Comparison of ENCODE assay signal across 8 cellular contexts in genomic region chr9:133855802-133856592, GRCh38.
DNase-seq lines count a peak whose midpoint lies in the region; ATAC-seq and TF ChIP-seq lines count a peak whose summit lies in the region.

No MANE protein-coding gene starts in this region.

- peak overlapping the region; percentile 4; the same call in 1 of the 2 replicates for H3K18ac ChIP-seq in IMR-90 (ENCODE audit: low read depth, low read length)

- peak overlapping the region in 1 of 2 experiments; percentile 16; a peak in 3 of 4 replicates for H4K8ac ChIP-seq in IMR-90 (ENCODE audit: low read depth in 2 of 2, low read length in 2 of 2)

- DNase-seq in IMR-90 (peak; percentile 87), kidney tubule cell (ENCODE audit: low spot score) (peak; percentile 97), spleen (no peak), DMS79 treated with DMSO at 0.1 percent for 48 hours (lab: John Stamatoyannopoulos, UW) (no peak), posterior cingulate gyrus (no peak), osteocyte (ENCODE audit: extremely low spot score, unreplicated experiment) (no peak), NCI-H146 (lab: John Stamatoyannopoulos, UW) (no peak)

- H3K27ac Mint-ChIP-seq in brain (peak overlapping the region in 4 of 5 experiments; percentile 13 to 86 (median 48)), osteocyte (ENCODE audit: unreplicated experiment) (no peak overlapping the region)

- H2AK9ac ChIP-seq in IMR-90 (replicated peaks; ENCODE audit: low read depth, low read length, poor library complexity), result peak overlapping the region; percentile 12

- H4K5ac ChIP-seq in IMR-90 (ENCODE audit: low read depth, low read length), result peak overlapping the region; percentile 0; the same call in 1 of the 2 replicates

- H3K9me3 Mint-ChIP-seq in brain (peaks cover 0 to 9% (median 0%) of the 10 kb centered on the region in 5 experiments), osteocyte (ENCODE audit: unreplicated experiment) (no peaks in the 10 kb centered on the region)

- peaks cover 13 to 56% of the 10 kb centered on the region in 2 experiments for H3K79me1 ChIP-seq in IMR-90 (ENCODE audit: low read depth in 1 of 2, low read length in 2 of 2)

- H3K9me3 ChIP-seq in IMR-90 (ENCODE audit: control insufficient read depth, insufficient read depth, low read length), result no peaks in the 10 kb centered on the region
- H3K9me3 ChIP-seq in spleen, result no peaks in the 10 kb centered on the region

- H2BK20ac ChIP-seq in IMR-90 (ENCODE audit: low read depth, low read length), result peak overlapping the region; percentile 27; the same call in 1 of the 2 replicates

- H4K91ac ChIP-seq in IMR-90 (ENCODE audit: insufficient read depth, low read depth, low read length), result peak overlapping the region; percentile 68

- H3K27ac ChIP-seq in IMR-90 (ENCODE audit: insufficient read depth, low read length) (peak overlapping the region; percentile 53; the same call in 1 of the 2 replicates), spleen (peak overlapping the region; percentile 35 to 92 (median 81))

- H3K4me1 ChIP-seq in IMR-90 (ENCODE audit: control insufficient read depth, insufficient read depth, low read length), result peaks cover 12% of the 10 kb centered on the region
- H3K4me1 ChIP-seq in spleen, result peaks cover 0 to 52% (median 14%) of the 10 kb centered on the region in 6 donors

- peaks cover 20% of the 10 kb centered on the region for H3K9me1 ChIP-seq in IMR-90 (ENCODE audit: insufficient read depth, low read length)

- peak overlapping the region; percentile 68 for H2AFZ ChIP-seq in IMR-90 (replicated peaks; ENCODE audit: low read length, poor library complexity)

- intact Hi-C loops in IMR-90 (cut with micrococcal nuclease) (no loop called here), spleen (cut with DNase I; ENCODE audit: low total_unique reads) (no loop called here), posterior cingulate gyrus (cut with DNase I) (no loop called here)

- no peak for TF ChIP-seq RAD21 in IMR-90 (IDR thresholded peaks at IDR 0.05; ENCODE audit: low read length)

- H3K4me3 Mint-ChIP-seq in brain (no peak overlapping the region), osteocyte (ENCODE audit: unreplicated experiment) (no peak overlapping the region)

- POLR2A ChIA-PET in IMR-90 (lab: Charles Lee; ENCODE audit: unreplicated experiment), result no interaction called here

- peak overlapping the region; percentile 14 for H2BK5ac ChIP-seq in IMR-90 (ENCODE audit: low read depth, low read length, poor library complexity, severe bottlenecking)

- no peak overlapping the region for H3K56ac ChIP-seq in IMR-90 (ENCODE audit: extremely low read depth, insufficient read depth, low read length)

- H2BK120ac ChIP-seq in IMR-90 (ENCODE audit: low read depth, low read length), result peak overlapping the region; percentile 55

- H3K4ac ChIP-seq in IMR-90 (ENCODE audit: low read depth, low read length), result peak overlapping the region; percentile 6

- H3K27me3 ChIP-seq in IMR-90 (ENCODE audit: control insufficient read depth, insufficient read depth, low read length), result no peaks in the 10 kb centered on the region
- no peaks in the 10 kb centered on the region for H3K27me3 ChIP-seq in spleen (replicated peaks in 1 of 7)

- H3K4me3 ChIP-seq in IMR-90 (ENCODE audit: insufficient read depth, low read depth, low read length) (no peak overlapping the region), spleen (peak overlapping the region in 1 of 8 donors; percentile 38)

- H2BK15ac ChIP-seq in IMR-90 (ENCODE audit: low read depth, low read length), result no peak overlapping the region; the same call in 2 of the 3 replicates

- 0 out of 2 replicates have a peak overlapping the region, but pooled peaks have one; percentile 26 for H3K14ac ChIP-seq in IMR-90 (replicated peaks; ENCODE audit: low read depth, low read length)

- peak overlapping the region; percentile 18; the same call in 1 of the 2 replicates for H2AK5ac ChIP-seq in IMR-90 (ENCODE audit: low read depth, low read length)

- BruUV-seq in IMR-90 (replicated peaks; lab: Mats Ljungman, UMichigan), result no TSS peak

- peak; percentile 74 for ATAC-seq in IMR-90 (ENCODE audit: low read depth)

- 71% methylated on average over 13 of the region's 21 CpGs; no CpG with 5 or more reads in 1 of the 2 experiments for WGBS in IMR-90 (ENCODE audit: extremely low coverage in 2 of 2, insufficient read length in 1 of 2), 2 experiments
- WGBS in spleen, 5 donors, result 48 to 82% (median 69%) methylated on average over 21 of the region's 21 CpGs

- peak overlapping the region; percentile 21; the same call in 1 of the 2 replicates for H3K23ac ChIP-seq in IMR-90 (ENCODE audit: low read depth, low read length)

- H3K9ac ChIP-seq in IMR-90 (ENCODE audit: low read depth, low read length), result no peak overlapping the region

- dilution Hi-C loops in IMR-90 (cut with HindIII; ENCODE audit: low sequenced_read_pairs, unreplicated experiment), result no loop called here

- CTCF ChIA-PET in IMR-90 (lab: Yijun Ruan, JAX), result no interaction called here

- H3K4me1 Mint-ChIP-seq in brain (peaks cover 86% of the 10 kb centered on the region), osteocyte (ENCODE audit: unreplicated experiment) (peaks cover 11% of the 10 kb centered on the region)

- H4K20me1 ChIP-seq in IMR-90 (ENCODE audit: insufficient read depth, low read length), result peaks cover 8% of the 10 kb centered on the region; the same call in 1 of the 2 replicates

- TF ChIP-seq CTCF in IMR-90 (conservative IDR thresholded peaks at IDR 0.05; ENCODE audit: low read depth, low read length), result no peak
- TF ChIP-seq CTCF in brain (conservative IDR thresholded peaks at IDR 0.05), result no peak
- TF ChIP-seq CTCF in spleen (IDR thresholded peaks at IDR 0.05 in 8 of 11, conservative IDR thresholded peaks at IDR 0.05 in 3 of 11), result no peak
- TF ChIP-seq CTCF in osteocyte (IDR thresholded peaks at IDR 0.05), result no peak

- H3K36me3 Mint-ChIP-seq in brain, result peaks cover 26% of the 10 kb centered on the region
- peaks cover 3% of the 10 kb centered on the region for H3K36me3 Mint-ChIP-seq in osteocyte (ENCODE audit: unreplicated experiment)

- no peak for TF ChIP-seq POLR2A in IMR-90 (IDR thresholded peaks at IDR 0.05; ENCODE audit: low read depth, low read length)
- no peak for TF ChIP-seq POLR2A in spleen (IDR thresholded peaks at IDR 0.05)

- H3K36me3 ChIP-seq in IMR-90 (ENCODE audit: control insufficient read depth, insufficient read depth, low read length), result peaks cover 5% of the 10 kb centered on the region; the same call in 1 of the 2 replicates
- H3K36me3 ChIP-seq in spleen, result peaks cover 0 to 21% (median 0%) of the 10 kb centered on the region in 6 donors

- peak overlapping the region; percentile 3 for H3K4me2 ChIP-seq in IMR-90 (ENCODE audit: low read depth, low read length)

- in situ Hi-C loops in IMR-90 (cut with MboI; ENCODE audit: low sequenced_read_pairs), result no loop called here

- peaks cover 7% of the 10 kb centered on the region for H3K27me3 Mint-ChIP-seq in brain
- H3K27me3 Mint-ChIP-seq in osteocyte (ENCODE audit: unreplicated experiment), result no peaks in the 10 kb centered on the region

TF ChIP-seq in IMR-90, 13 proteins besides CTCF, POLR2A, EP300 and RAD21:
- 0 out of 2 replicates have a peak, but pooled peaks have one; percentile 30 for TF ChIP-seq MXI1 (IDR thresholded peaks at IDR 0.05; ENCODE audit: borderline replicate concordance, low read depth, low read length)
- TF ChIP-seq RCOR1 (IDR thresholded peaks at IDR 0.05; ENCODE audit: insufficient replicate concordance, low read length), result no peak
- TF ChIP-seq RFX5 (IDR thresholded peaks at IDR 0.05; ENCODE audit: low read depth, low read length), result no peak
- no peak for TF ChIP-seq SMC3 (IDR thresholded peaks at IDR 0.05; ENCODE audit: low read depth, low read length)
- no peak for TF ChIP-seq FOS (IDR thresholded peaks at IDR 0.05; ENCODE audit: low read depth, low read length)
- peak; percentile 83 for TF ChIP-seq USF2 (IDR thresholded peaks at IDR 0.05; ENCODE audit: low read depth, low read length)
- no peak for TF ChIP-seq NFE2L2 (IDR thresholded peaks at IDR 0.05; ENCODE audit: low read depth, low read length)
- no peak for TF ChIP-seq MAFK (IDR thresholded peaks at IDR 0.05; ENCODE audit: low read depth, low read length)
- TF ChIP-seq, protein P1, sequence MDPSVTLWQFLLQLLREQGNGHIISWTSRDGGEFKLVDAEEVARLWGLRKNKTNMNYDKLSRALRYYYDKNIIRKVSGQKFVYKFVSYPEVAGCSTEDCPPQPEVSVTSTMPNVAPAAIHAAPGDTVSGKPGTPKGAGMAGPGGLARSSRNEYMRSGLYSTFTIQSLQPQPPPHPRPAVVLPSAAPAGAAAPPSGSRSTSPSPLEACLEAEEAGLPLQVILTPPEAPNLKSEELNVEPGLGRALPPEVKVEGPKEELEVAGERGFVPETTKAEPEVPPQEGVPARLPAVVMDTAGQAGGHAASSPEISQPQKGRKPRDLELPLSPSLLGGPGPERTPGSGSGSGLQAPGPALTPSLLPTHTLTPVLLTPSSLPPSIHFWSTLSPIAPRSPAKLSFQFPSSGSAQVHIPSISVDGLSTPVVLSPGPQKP (IDR thresholded peaks at IDR 0.05; ENCODE audit: borderline replicate concordance, low read depth, low read length), result no peak
- no peak for TF ChIP-seq CHD1 (IDR thresholded peaks at IDR 0.05; ENCODE audit: low read depth, low read length)
- TF ChIP-seq CEBPB (IDR thresholded peaks at IDR 0.05; ENCODE audit: low read depth, low read length), result peak; percentile 92
- TF ChIP-seq BHLHE40 (IDR thresholded peaks at IDR 0.05; ENCODE audit: low read depth, low read length), result peak; percentile 87
- peak; percentile 69; the same call in 1 of the 2 replicates for TF ChIP-seq MAZ (IDR thresholded peaks at IDR 0.05; ENCODE audit: borderline replicate concordance, low read depth, low read length)

Comparison
In these comparisons a context has a peak if more than half of its experiments do, and no peak if none do; other contexts are left out.
1. DNase-seq: peak in IMR-90 (single experiment) and kidney tubule cell (single experiment); none in spleen (single experiment), DMS79 treated with DMSO at 0.1 percent for 48 hours (single experiment), posterior cingulate gyrus (0 of 10), osteocyte (single experiment) and NCI-H146 (single experiment).